8 cellular contexts compared by ENCODE assay signal in genomic region chr11:67391304-67392181, GRCh38. TPM values are rescaled to one million over a fixed set of nuclear protein-coding genes. Genes with fewer than 3 reads are reported as not detected.
DNase-seq lines count a peak whose midpoint lies in the region; ATAC-seq and TF ChIP-seq lines count a peak whose summit lies in the region.

RAD9A (plus strand) TSS chr11:67391986; CDS start chr11:67392045, 59 bp downstream.

- no peaks in the 10 kb centered on the region for H3K9me3 Mint-ChIP-seq in Calu3 (ENCODE audit: low read depth, unreplicated experiment)
- H3K9me3 Mint-ChIP-seq in activated T-cell treated with anti-CD3 and anti-CD28 coated beads, Interleukin-2, amount 50 U/mL, for 72 hours = no peaks in the 10 kb centered on the region
- no peaks in the 10 kb centered on the region for H3K9me3 Mint-ChIP-seq in naive B cell

- H3K36me3 ChIP-seq in KOPT-K1 (ENCODE audit: insufficient read depth, low read length) = peaks cover 33% of the 10 kb centered on the region
- H3K36me3 ChIP-seq in esophagus squamous epithelium = peaks cover 0 to 32% (median 8%) of the 10 kb centered on the region in 3 donors

- H3K4me3 Mint-ChIP-seq in Calu3 (ENCODE audit: low read depth, unreplicated experiment) (peak within 1 kb of the TSS; percentile 91), naive B cell (peak within 1 kb of the TSS; percentile 79 to 93 (median 90))
- H3K4me3 Mint-ChIP-seq in activated T-cell treated with anti-CD3 and anti-CD28 coated beads, Interleukin-2, amount 50 U/mL, for 72 hours = peak within 1 kb of the TSS; percentile 94 to 95

- TSS peak; percentile 70 for BruUV-seq in Calu3 (replicated peaks; lab: Mats Ljungman, UMichigan)

- intact Hi-C loops in Calu3 (cut with micrococcal nuclease; ENCODE audit: unreplicated experiment) = loop anchor here (5.0 kb wide), 1 partner anchor 39 kb away; the partner anchor contains the start of gene POLD4
- intact Hi-C loops in esophagus squamous epithelium (cut with DNase I) = no loop called here

- H3K4me3 ChIP-seq in esophagus squamous epithelium = peak within 1 kb of the TSS; percentile 67 to 96 (median 86)

- DNase-seq in Calu3 = peak; percentile 94
- peak; percentile 95 for DNase-seq in RKO (ENCODE audit: low spot score)
- DNase-seq in activated T-cell treated with anti-CD3 and anti-CD28 coated beads, Interleukin-2, amount 50 U/mL, for 72 hours = peak; percentile 93 to 96
- DNase-seq in esophagus squamous epithelium (lab: John Stamatoyannopoulos, UW) = peak; percentile 81
- peak; percentile 89 for DNase-seq in naive B cell
- peak; percentile 87 to 88 for DNase-seq in stimulated activated CD8-positive, alpha-beta memory T cell treated with anti-CD3 and anti-CD28 coated beads, Interleukin-7, amount 100 ng/mL, for 48 hours (ENCODE audit: extremely low read depth in 1 of 2, low read depth in 1 of 2)

- H3K9me3 ChIP-seq in KOPT-K1 (ENCODE audit: insufficient read depth, low read length, poor library complexity, severe bottlenecking) (no peaks in the 10 kb centered on the region), esophagus squamous epithelium (no peaks in the 10 kb centered on the region)

- ATAC-seq in GM21619 (IDR thresholded peaks at IDR 0.05; ENCODE audit: unreplicated experiment) (peak; percentile 48), naive B cell (ENCODE audit: low read depth in 2 of 2) (peak; percentile 83 to 85)
- peak; percentile 89 for ATAC-seq in activated T-cell treated with anti-CD3 and anti-CD28 coated beads, Interleukin-2, amount 50 U/mL, for 72 hours (replicated peaks in 1 of 2)

- peak in 2 of 4 donors; percentile 53 to 61 for TF ChIP-seq POLR2A in esophagus squamous epithelium (IDR thresholded peaks at IDR 0.05)

- WGBS in esophagus squamous epithelium, 2 donors = 0% methylated on average over 5 to 10 of the region's 75 CpGs

- TF ChIP-seq CTCF in Calu3 (IDR thresholded peaks at IDR 0.05; ENCODE audit: unreplicated experiment) (no peak), esophagus squamous epithelium (IDR thresholded peaks at IDR 0.05) (peak in 3 of 6 experiments; percentile 4 to 28 (median 12))

- H3K27me3 Mint-ChIP-seq in Calu3 (ENCODE audit: unreplicated experiment) (no peaks in the 10 kb centered on the region), naive B cell (no peaks in the 10 kb centered on the region)
- no peaks in the 10 kb centered on the region for H3K27me3 Mint-ChIP-seq in activated T-cell treated with anti-CD3 and anti-CD28 coated beads, Interleukin-2, amount 50 U/mL, for 72 hours (ENCODE audit: low read depth)

- CTCF ChIA-PET in Calu3 (lab: Charles Lee) = interaction anchor here (0.8 to 1.7 kb wide), 9 partner anchors 9 to 114 kb away, joined by 3 to 9 read pairs (median 3); partner anchors contain the start of genes PITPNM1, POLD4 and PPP1CA

- H3K27ac ChIP-seq in KOPT-K1 (ENCODE audit: low read depth, low read length, poor library complexity, severe bottlenecking) (peak within 1 kb of the TSS; percentile 88), esophagus squamous epithelium (peak within 1 kb of the TSS; percentile 80 to 93 (median 92))

- peaks cover 18 to 48% (median 18%) of the 10 kb centered on the region in 3 donors for H3K4me1 ChIP-seq in esophagus squamous epithelium

- H3K27ac Mint-ChIP-seq in Calu3 (ENCODE audit: unreplicated experiment) (peak within 1 kb of the TSS; percentile 73), naive B cell (peak within 1 kb of the TSS; percentile 79 to 94 (median 91))
- H3K27ac Mint-ChIP-seq in activated T-cell treated with anti-CD3 and anti-CD28 coated beads, Interleukin-2, amount 50 U/mL, for 72 hours = peak within 1 kb of the TSS; percentile 79

- peaks cover 31% of the 10 kb centered on the region for H3K4me1 Mint-ChIP-seq in Calu3 (ENCODE audit: low read depth, unreplicated experiment)
- H3K4me1 Mint-ChIP-seq in activated T-cell treated with anti-CD3 and anti-CD28 coated beads, Interleukin-2, amount 50 U/mL, for 72 hours (ENCODE audit: low read depth) = peaks cover 44% of the 10 kb centered on the region
- peaks cover 39 to 51% (median 48%) of the 10 kb centered on the region in 3 donors for H3K4me1 Mint-ChIP-seq in naive B cell

- no peaks in the 10 kb centered on the region for H3K27me3 ChIP-seq in esophagus squamous epithelium

- H3K36me3 Mint-ChIP-seq in Calu3 (ENCODE audit: insufficient read depth, unreplicated experiment) (peaks cover 55% of the 10 kb centered on the region), naive B cell (no peaks in the 10 kb centered on the region)
- H3K36me3 Mint-ChIP-seq in activated T-cell treated with anti-CD3 and anti-CD28 coated beads, Interleukin-2, amount 50 U/mL, for 72 hours (ENCODE audit: insufficient read depth in 2 of 2) = peaks cover 3 to 7% of the 10 kb centered on the region in 2 donors

RNA-seq across cellular contexts. Expression of gene RAD9A, which starts in this region (rescaled TPM):
- total RNA-seq in Calu3 (2022) (26.9 and 38.6 TPM in 2 replicates), esophagus squamous epithelium (10 to 100 TPM; 10.6 to 18.3 (median 12.7) TPM)
- total RNA-seq in activated T-cell treated with anti-CD3 and anti-CD28 coated beads, Interleukin-2, amount 50 U/mL, for 72 hours = 10 to 100 TPM; 36.7 to 41.2 TPM
- polyA plus RNA-seq in naive B cell (ENCODE audit: low read depth in 6 of 6) = 10 to 100 TPM in 4 of 6 donors, 1 to 10 TPM in 2; 6.7 to 17.5 (median 11.0) TPM

Comparison
In these comparisons a context has a peak if more than half of its experiments do, and no peak if none do; other contexts are left out.
1. Peak in every context shown above with its lines: DNase-seq, ATAC-seq, H3K4me3 ChIP-seq and H3K27ac ChIP-seq.